Comparison of ENCODE assay signal across 14 cellular contexts in genomic region chr4:71360844-71361243, GRCh38. TPM values are rescaled to one million over a fixed set of nuclear protein-coding genes. Genes with fewer than 3 reads are reported as not detected.
DNase-seq lines count a peak whose midpoint lies in the region; ATAC-seq and TF ChIP-seq lines count a peak whose summit lies in the region.
"Had no signal": no experiment of that assay in that cellular context is flagged by ENCODE, and none has a peak within 500 bp of the region (broad histone marks: within the 10 kb centered on the region; RNA-seq: fewer than 3 reads in every experiment).

No MANE protein-coding gene starts in this region.

- peaks cover 15% of the 10 kb centered on the region for H3K4me1 ChIP-seq in body of pancreas
- no peaks in the 10 kb centered on the region for H3K4me1 ChIP-seq in H9 (ENCODE audit: insufficient read depth, low read length)
- H3K4me1 ChIP-seq: BLaER1 treated with 17β-estradiol and CSF1 and Interleukin-3, amounts not matched to agents 10 nM and 100 nM had no signal

- H3K79me1 ChIP-seq in H9 (ENCODE audit: insufficient read depth, low read depth, low read length, poor library complexity, severe bottlenecking) = no peaks in the 10 kb centered on the region

- H2AK5ac ChIP-seq in H9 (ENCODE audit: insufficient read length, low read length) = no peak overlapping the region

- no peak overlapping the region for H2BK5ac ChIP-seq in H9 (ENCODE audit: insufficient read length, low read length)

- H3K9ac ChIP-seq in H9 (ENCODE audit: extremely low read depth, insufficient read length, low read length) = no peak overlapping the region
- H3K9ac ChIP-seq: BLaER1 treated with 17β-estradiol and CSF1 and Interleukin-3, amounts not matched to agents 10 nM and 100 nM; GM23248 had no signal

- no peak overlapping the region for H3K4ac ChIP-seq in H9 (ENCODE audit: low read depth, low read length)

- H2BK12ac ChIP-seq in H9 (ENCODE audit: insufficient read length, low read depth, low read length) = no peak overlapping the region

- H3K23ac ChIP-seq in H9 (ENCODE audit: insufficient read length, low read depth, low read length) = no peak overlapping the region

- TF ChIP-seq CTCF in body of pancreas (IDR thresholded peaks at IDR 0.05) = no peak
- no peak for TF ChIP-seq CTCF in H9 (conservative IDR thresholded peaks at IDR 0.05)

- no peak overlapping the region for H4K5ac ChIP-seq in H9 (ENCODE audit: insufficient read length, low read depth, low read length)

- H3T11ph ChIP-seq in H9 (ENCODE audit: low read length) = no peak overlapping the region

- no peak overlapping the region for H2BK120ac ChIP-seq in H9 (ENCODE audit: low read depth, low read length, poor library complexity, severe bottlenecking)

- H2BK15ac ChIP-seq in H9 (ENCODE audit: low read depth, low read length) = no peak overlapping the region

- no peak overlapping the region for H2AFZ ChIP-seq in H9 (ENCODE audit: low read length)
- H2AFZ ChIP-seq: GM23248 had no signal

- H3K4me1 Mint-ChIP-seq in H9 = peaks cover 3 to 4% of the 10 kb centered on the region in 2 experiments
- H3K4me1 Mint-ChIP-seq: B cell had no signal

- H3K56ac ChIP-seq in H9 (ENCODE audit: insufficient read length, low read depth, low read length) = no peak overlapping the region

- H4K8ac ChIP-seq in H9 (replicated peaks; ENCODE audit: insufficient read length, low read depth, low read length) = no peak overlapping the region

- H2BK20ac ChIP-seq in H9 (ENCODE audit: low read depth, low read length, poor library complexity, severe bottlenecking) = no peak overlapping the region

- H3K4me2 ChIP-seq in H9 (ENCODE audit: insufficient read depth, insufficient read length, low read length) = no peak overlapping the region
- H3K4me2 ChIP-seq: BLaER1 treated with 17β-estradiol and CSF1 and Interleukin-3, amounts not matched to agents 10 nM and 100 nM had no signal

- ATAC-seq in body of pancreas = peak; percentile 13
- ATAC-seq: CD8-positive, alpha-beta T cell had no signal

- H4K91ac ChIP-seq in H9 (ENCODE audit: insufficient read length, low read depth, low read length) = no peak overlapping the region

- H3K36me3 Mint-ChIP-seq in H9 (ENCODE audit: insufficient read depth in 1 of 3, low read depth in 3 of 3) = no peaks in the 10 kb centered on the region
- H3K36me3 Mint-ChIP-seq: CD8-positive, alpha-beta T cell had no signal

- H3K27me3 ChIP-seq in H7 (ENCODE audit: control insufficient read depth, insufficient read depth, low read length) = no peaks in the 10 kb centered on the region
- no peaks in the 10 kb centered on the region for H3K27me3 ChIP-seq in body of pancreas
- H3K27me3 ChIP-seq in H9 (ENCODE audit: insufficient read depth, low read length) = no peaks in the 10 kb centered on the region
- H3K27me3 ChIP-seq: BLaER1 treated with 17β-estradiol and CSF1 and Interleukin-3, amounts not matched to agents 10 nM and 100 nM had no signal

- H3K9me3 ChIP-seq in body of pancreas (no peaks in the 10 kb centered on the region), H9 (ENCODE audit: control insufficient read depth, low read depth, low read length) (no peaks in the 10 kb centered on the region)
- H3K9me3 ChIP-seq: BLaER1 treated with 17β-estradiol and CSF1 and Interleukin-3, amounts not matched to agents 10 nM and 100 nM had no signal

- H4K20me1 ChIP-seq in H9 (ENCODE audit: control insufficient read depth, insufficient read depth, insufficient read length) = no peaks in the 10 kb centered on the region
- H4K20me1 ChIP-seq: BLaER1 treated with 17β-estradiol and CSF1 and Interleukin-3, amounts not matched to agents 10 nM and 100 nM had no signal

- H3K23me2 ChIP-seq in H9 (ENCODE audit: insufficient read length, low read depth, low read length, poor library complexity, severe bottlenecking) = no peaks in the 10 kb centered on the region

- no peaks in the 10 kb centered on the region for H3K27me3 Mint-ChIP-seq in H9 (ENCODE audit: low read depth)
- H3K27me3 Mint-ChIP-seq: B cell had no signal

- peak overlapping the region in 1 of 4 donors; percentile 27 for H3K27ac ChIP-seq in body of pancreas
- H3K27ac ChIP-seq in H9 (ENCODE audit: insufficient read length, low read depth, low read length) = no peak overlapping the region
- H3K27ac ChIP-seq: BLaER1 treated with 17β-estradiol and CSF1 and Interleukin-3, amounts not matched to agents 10 nM and 100 nM; GM23248 had no signal

- WGBS in body of pancreas, 2 donors = 77 to 84% methylated on average over 12 of the region's 12 CpGs
- WGBS in H9 (ENCODE audit: extremely low coverage, insufficient read length, low lambda C conversion rate) = no CpG with 5 or more reads among the region's 12 CpGs

- no peak overlapping the region for H3K14ac ChIP-seq in H9 (ENCODE audit: insufficient read depth, low read length)

- peak; percentile 5 for DNase-seq in H7
- DNase-seq in body of pancreas = no peak
- DNase-seq in iPS-NIHi11 (ENCODE audit: low spot score) = peak; percentile 9
- no peak for DNase-seq in H9
- DNase-seq in stimulated activated CD4-positive, alpha-beta T cell treated with anti-CD3 and anti-CD28 coated beads, Interleukin-4, amount 100 ng/mL, for 4 hours = no peak
- no peak for DNase-seq in NCI-H748 treated with DMSO at 0.1 percent for 48 hours (lab: John Stamatoyannopoulos, UW)
- DNase-seq: Calu3; CD8-positive, alpha-beta T cell; DMS79 treated with DMSO at 0.1 percent for 48 hours; GF-D8; GM23248 had no signal

- no peak overlapping the region for H3K18ac ChIP-seq in H9 (ENCODE audit: insufficient read length, low read depth, low read length)

- no peaks in the 10 kb centered on the region for H3K79me2 ChIP-seq in H9 (ENCODE audit: insufficient read depth, low read length)

- TF ChIP-seq POLR2A in body of pancreas (IDR thresholded peaks at IDR 0.05) = no peak

- no peaks in the 10 kb centered on the region for H3K9me3 Mint-ChIP-seq in H9
- H3K9me3 Mint-ChIP-seq: CD8-positive, alpha-beta T cell had no signal

- no peak overlapping the region for H3K27ac Mint-ChIP-seq in H9
- H3K27ac Mint-ChIP-seq: B cell; CD8-positive, alpha-beta T cell had no signal

- no peaks in the 10 kb centered on the region for H3K36me3 ChIP-seq in H7 (replicated peaks; ENCODE audit: control insufficient read depth, insufficient read depth, low read length)
- H3K36me3 ChIP-seq in body of pancreas (replicated peaks in 1 of 2; ENCODE audit: insufficient read depth in 1 of 2, low read depth in 2 of 2) = no peaks in the 10 kb centered on the region
- H3K36me3 ChIP-seq: BLaER1 treated with 17β-estradiol and CSF1 and Interleukin-3, amounts not matched to agents 10 nM and 100 nM had no signal

- H3K4me3 Mint-ChIP-seq in H9 = no peak overlapping the region
- H3K4me3 Mint-ChIP-seq: B cell; CD8-positive, alpha-beta T cell had no signal

- H3K4me3 ChIP-seq in H7 (ENCODE audit: insufficient read depth, low read depth, low read length) (no peak overlapping the region), body of pancreas (no peak overlapping the region)
- H3K4me3 ChIP-seq: BLaER1 treated with 17β-estradiol and CSF1 and Interleukin-3, amounts not matched to agents 10 nM and 100 nM; GM23248 had no signal

- intact Hi-C loops in body of pancreas (cut with DNase I) = no loop called here

RNA-seq across cellular contexts. Expression of gene SLC4A4, which starts 22.0 kb away (rescaled TPM):
- total RNA-seq in H7 (2014; rRNA removed; shearing (Covaris generic)) = 0.55 and 0.78 TPM in 2 replicates
- total RNA-seq in body of pancreas = 100 to 1,000 TPM; 334 to 402 TPM
- total RNA-seq in H9 (2021) = 0.92 and 1.1 TPM in 2 replicates
- total RNA-seq: A172, B cell had no signal

Comparison
In these comparisons a context has a peak if more than half of its experiments do, and no peak if none do; other contexts are left out.
1. DNase-seq: peak in H7 (single experiment) and iPS-NIHi11 (single experiment); none in body of pancreas (0 of 4), H9 (single experiment), stimulated activated CD4-positive, alpha-beta T cell treated with anti-CD3 and anti-CD28 coated beads, Interleukin-4, amount 100 ng/mL, for 4 hours (0 of 2) and NCI-H748 treated with DMSO at 0.1 percent for 48 hours (single experiment).
2. RNA of gene SLC4A4, which starts 22.0 kb away (total RNA-seq): 334 to 402 TPM in body of pancreas; 0.92 to 1.1 TPM in H9 and 0.55 to 0.78 TPM in H7; every median in the first group is over 100 times any median in the second.